ENCODE assay signal across 34 cellular contexts in the genomic region with DNA sequence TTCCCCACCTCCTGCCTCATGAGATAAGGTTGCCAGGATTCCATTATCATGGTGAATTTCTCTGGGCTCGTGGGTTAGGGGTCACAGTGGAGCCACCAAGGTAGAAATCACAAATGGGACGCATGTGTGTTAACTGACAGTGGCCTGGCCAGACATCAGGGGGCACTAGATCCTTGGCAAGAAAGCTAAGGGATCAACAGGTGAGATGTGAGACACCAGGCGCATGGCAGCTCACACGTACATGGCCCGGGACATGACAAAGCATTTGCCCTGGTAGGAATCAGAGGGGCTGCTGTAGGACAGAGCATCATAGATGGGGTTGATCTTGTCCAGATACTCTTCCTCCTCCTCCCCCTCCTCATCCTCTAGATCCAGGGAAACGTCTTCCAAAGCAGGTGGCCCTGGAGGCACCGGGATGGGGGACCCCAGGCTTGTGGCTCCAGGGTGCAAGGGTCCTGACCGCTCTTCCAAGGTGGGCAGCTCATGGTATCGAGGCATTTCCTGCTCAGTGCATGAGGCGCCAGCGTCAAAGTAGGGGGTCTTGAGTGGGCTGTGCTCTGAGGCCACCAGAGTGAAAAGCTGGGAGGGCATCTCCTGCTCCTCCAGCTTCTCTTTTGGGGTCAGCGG. TPM values are rescaled to one million over a fixed set of nuclear protein-coding genes. Genes with fewer than 3 reads are reported as not detected.
A peak's percentile ranks its signal among the peaks of the same experiment; 100 is the strongest.
DNase-seq lines count a peak whose midpoint lies in the region; ATAC-seq, FAIRE-seq and TF ChIP-seq lines count a peak whose summit lies in the region.
"Had no signal": no experiment of that assay in that cellular context is flagged by ENCODE, and none has a peak within 500 bp of the region (broad histone marks: within the 10 kb centered on the region; RNA-seq: fewer than 3 reads in every experiment).

No MANE protein-coding gene starts in this region.

- H4K20me1 ChIP-seq in H1 (replicated peaks in 1 of 2; ENCODE audit: control insufficient read depth in 1 of 2, insufficient read depth in 2 of 2, low read length in 2 of 2): no peaks in the 10 kb centered on the region

- no peak for DNase-seq in activated naive CD4-positive, alpha-beta T cell treated with anti-CD3 and anti-CD28 coated beads, Interleukin-2, amount 50 U/mL, for 72 hours (ENCODE audit: low spot score in 2 of 2)
- no peak for DNase-seq in activated naive CD4-positive, alpha-beta T cell treated with anti-CD3 and anti-CD28 coated beads, Interleukin-2, amount 50 U/mL, for 16 hours
- no peak for DNase-seq in activated CD8-positive, alpha-beta T cell treated with anti-CD3 and anti-CD28 coated beads for 36 hours
- DNase-seq in H1 (ENCODE audit: low read depth in 1 of 2, low spot score in 2 of 2): no peak
- DNase-seq in NCI-H2029 treated with DMSO at 0.1 percent for 48 hours (lab: John Stamatoyannopoulos, UW): no peak
- DNase-seq in NCI-H2081 (lab: John Stamatoyannopoulos, UW): no peak
- DNase-seq in stimulated activated CD4-positive, alpha-beta T cell treated with anti-CD3 and anti-CD28 coated beads, Interleukin-4, amount 100 ng/mL, for 4 hours: no peak
- DNase-seq: activated CD4-positive, alpha-beta T cell treated with anti-CD3 and anti-CD28 coated beads for 48 hours; central memory CD4-positive, alpha-beta T cell; dermis blood vessel endothelial cell; DMS 273 treated with DMSO at 0.1 percent for 48 hours; EL; esophagus squamous epithelium; foreskin melanocyte; heart left ventricle; kidney; midbrain; naive B cell; NCI-H146; NCI-H82; right cardiac atrium; SIG-M5; stimulated activated naive CD8-positive, alpha-beta T cell treated with anti-CD3 and anti-CD28 coated beads, Interleukin-15, Interleukin-2, amounts not matched to agents 100 U/mL and 50 U/mL, for 24 hours; T-helper 9 cell; testis had no signal

- TF ChIP-seq EP300 in H1 (IDR thresholded peaks at IDR 0.05; ENCODE audit: borderline replicate concordance in 1 of 2, low read depth in 2 of 2, low read length in 2 of 2): no peak

- no peak overlapping the region for H3K4me2 ChIP-seq in H1 (ENCODE audit: insufficient read depth in 1 of 2, low read depth in 2 of 2, low read length in 2 of 2)
- H3K4me2 ChIP-seq: smooth muscle cell had no signal

- no peak overlapping the region for H2AFZ ChIP-seq in H1 (ENCODE audit: low read length)

- intact Hi-C loops in activated CD8-positive, alpha-beta T cell treated with anti-CD3 and anti-CD28 coated beads for 36 hours (cut with micrococcal nuclease): no loop called here

- WGBS in H1 (ENCODE audit: extremely low coverage in 1 of 2, insufficient coverage in 1 of 2, insufficient read length in 1 of 2, insufficient replicate concordance in 2 of 2, low coverage in 1 of 2, low lambda C conversion rate in 2 of 2, missing lambda C conversion rate in 1 of 2), 2 experiments: 87% methylated on average over 10 of the region's 12 CpGs; no CpG with 5 or more reads in 1 of the 2 experiments

- H3K79me1 ChIP-seq in H1 (ENCODE audit: low read depth, low read length): no peaks in the 10 kb centered on the region

- H3K23ac ChIP-seq in H1 (ENCODE audit: insufficient read length): no peak overlapping the region

- peak overlapping the region; percentile 29 to 65 for H3K27ac Mint-ChIP-seq in activated naive CD4-positive, alpha-beta T cell treated with anti-CD3 and anti-CD28 coated beads, Interleukin-2, amount 50 U/mL, for 72 hours
- peak overlapping the region; percentile 89 for H3K27ac Mint-ChIP-seq in activated CD8-positive, alpha-beta T cell treated with anti-CD3 and anti-CD28 coated beads for 36 hours
- H3K27ac Mint-ChIP-seq: B cell, IgD-negative memory B cell had no signal

- no peaks in the 10 kb centered on the region for H3K4me1 ChIP-seq in H1 (replicated peaks in 1 of 4; ENCODE audit: control insufficient read depth in 3 of 4, insufficient read depth in 4 of 4, low read length in 3 of 4)
- H3K4me1 ChIP-seq: esophagus squamous epithelium, HAP-1, heart left ventricle, testis had no signal

- H3K27me3 ChIP-seq in H1 (replicated peaks in 1 of 4; ENCODE audit: control insufficient read depth in 3 of 4, extremely low read depth in 1 of 4, insufficient read depth in 3 of 4, low read length in 3 of 4): no peaks in the 10 kb centered on the region
- H3K27me3 ChIP-seq: esophagus squamous epithelium, heart left ventricle, testis had no signal

- H4K91ac ChIP-seq in H1 (replicated peaks; ENCODE audit: insufficient read length, low read length): no peak overlapping the region

- peaks cover 78% of the 10 kb centered on the region for H3K4me1 Mint-ChIP-seq in activated CD8-positive, alpha-beta T cell treated with anti-CD3 and anti-CD28 coated beads for 36 hours (ENCODE audit: low read depth)
- H3K4me1 Mint-ChIP-seq: naive B cell had no signal

- H3K27ac ChIP-seq in H1 (ENCODE audit: low read depth, low read length): no peak overlapping the region
- H3K27ac ChIP-seq: esophagus squamous epithelium, heart left ventricle, testis had no signal

- H2BK20ac ChIP-seq in H1 (ENCODE audit: low read length): no peak overlapping the region

- no peak for FAIRE-seq in H1 (lab: Jason Lieb, UNC)
- FAIRE-seq: endometrium, GM18507, kidney, RCC 7860 had no signal

- H3K4me3 Mint-ChIP-seq in activated CD8-positive, alpha-beta T cell treated with anti-CD3 and anti-CD28 coated beads for 36 hours: no peak overlapping the region
- H3K4me3 Mint-ChIP-seq: B cell, IgD-negative memory B cell, naive B cell had no signal

- H3K9me3 Mint-ChIP-seq in activated naive CD4-positive, alpha-beta T cell treated with anti-CD3 and anti-CD28 coated beads, Interleukin-2, amount 50 U/mL, for 72 hours: no peaks in the 10 kb centered on the region
- no peaks in the 10 kb centered on the region for H3K9me3 Mint-ChIP-seq in activated CD8-positive, alpha-beta T cell treated with anti-CD3 and anti-CD28 coated beads for 36 hours
- H3K9me3 Mint-ChIP-seq: IgD-negative memory B cell, naive B cell had no signal

- no peaks in the 10 kb centered on the region for H3K36me3 ChIP-seq in H1 (ENCODE audit: control insufficient read depth in 2 of 4, insufficient read depth in 4 of 4, low read length in 3 of 4)
- H3K36me3 ChIP-seq: esophagus squamous epithelium, HAP-1, heart left ventricle had no signal

- H4K5ac ChIP-seq in H1 (ENCODE audit: insufficient read length, low read depth, low read length): no peak overlapping the region

- H3K27me3 Mint-ChIP-seq in activated CD8-positive, alpha-beta T cell treated with anti-CD3 and anti-CD28 coated beads for 36 hours: no peaks in the 10 kb centered on the region
- H3K27me3 Mint-ChIP-seq: B cell, IgD-negative memory B cell, naive B cell had no signal

- H3K36me3 Mint-ChIP-seq in activated naive CD4-positive, alpha-beta T cell treated with anti-CD3 and anti-CD28 coated beads, Interleukin-2, amount 50 U/mL, for 72 hours: peaks cover 0 to 50% of the 10 kb centered on the region in 2 donors
- H3K36me3 Mint-ChIP-seq in activated CD8-positive, alpha-beta T cell treated with anti-CD3 and anti-CD28 coated beads for 36 hours (ENCODE audit: low read depth): peaks cover 63% of the 10 kb centered on the region
- H3K36me3 Mint-ChIP-seq: naive B cell had no signal

- no peak overlapping the region for H3K9ac ChIP-seq in H1 (replicated peaks in 1 of 4; ENCODE audit: extremely low read depth in 1 of 4, low read depth in 3 of 4, low read length in 3 of 4)

- no peak overlapping the region for H3K56ac ChIP-seq in H1 (replicated peaks; ENCODE audit: insufficient read length, low read depth, low read length)

- CTCF ChIA-PET in activated CD8-positive, alpha-beta T cell treated with anti-CD3 and anti-CD28 coated beads for 36 hours (lab: Charles Lee): interaction anchor here (1.1 to 2.7 kb wide), 3 partner anchors 22 to 145 kb away, joined by 3 to 9 read pairs (median 3); no protein-coding TSS in a partner anchor
- CTCF ChIA-PET in H1 (lab: Charles Lee; ENCODE audit: partially characterized antibody): interaction anchor here (0.6 kb wide), 2 partner anchors 53 to 182 kb away, joined by 3 read pairs; no protein-coding TSS in a partner anchor

- TF ChIP-seq RAD21 in H1 (IDR thresholded peaks at IDR 0.05 in 1 of 2, conservative IDR thresholded peaks at IDR 0.05 in 1 of 2; ENCODE audit: low read depth in 2 of 2, low read length in 2 of 2): peak; percentile 14 to 23; a peak in 2 of 4 replicates

- no peak overlapping the region for H2BK120ac ChIP-seq in H1 (replicated peaks; ENCODE audit: low read depth, low read length)

- H2AK5ac ChIP-seq in H1 (ENCODE audit: low read depth, low read length): no peak overlapping the region

- TF ChIP-seq CTCF in activated CD8-positive, alpha-beta T cell treated with anti-CD3 and anti-CD28 coated beads for 36 hours (IDR thresholded peaks at IDR 0.05): no peak
- TF ChIP-seq CTCF in H1 (IDR thresholded peaks at IDR 0.05; ENCODE audit: control extremely low read depth in 1 of 3, insufficient read depth in 1 of 3, low read depth in 1 of 3, low read length in 3 of 3): peak in 1 of 3 experiments; percentile 10; a peak in 1 of 4 replicates

- POLR2A ChIA-PET in activated CD8-positive, alpha-beta T cell treated with anti-CD3 and anti-CD28 coated beads for 36 hours (lab: Charles Lee): interaction anchor here (0.6 kb wide), 1 partner anchor 18 kb away, joined by 4 read pairs; no protein-coding TSS in a partner anchor
- POLR2A ChIA-PET in H1 (lab: Charles Lee; ENCODE audit: partially characterized antibody): no interaction called here

- no peak for ATAC-seq in activated naive CD4-positive, alpha-beta T cell treated with anti-CD3 and anti-CD28 coated beads, Interleukin-2, amount 50 U/mL, for 72 hours
- ATAC-seq in activated CD8-positive, alpha-beta T cell treated with anti-CD3 and anti-CD28 coated beads for 36 hours: no peak
- ATAC-seq: heart left ventricle; right cardiac atrium; stimulated activated naive CD8-positive, alpha-beta T cell treated with anti-CD3 and anti-CD28 coated beads, Interleukin-15, Interleukin-2, amounts not matched to agents 100 U/mL and 50 U/mL, for 24 hours had no signal

- H3K14ac ChIP-seq in H1 (ENCODE audit: insufficient read length): no peak overlapping the region

- no peak overlapping the region for H2BK5ac ChIP-seq in H1 (ENCODE audit: low read depth, low read length)

- H3K4ac ChIP-seq in H1 (replicated peaks; ENCODE audit: insufficient read length, low read depth, low read length): no peak overlapping the region

- no peak overlapping the region for H3K18ac ChIP-seq in H1 (ENCODE audit: extremely low read depth, low read length)

- no peak for TF ChIP-seq POLR2A in H1 (IDR thresholded peaks at IDR 0.05; ENCODE audit: control extremely low read depth in 1 of 2, low read depth in 2 of 2, low read length in 2 of 2)

- H2BK12ac ChIP-seq in H1 (ENCODE audit: low read depth, low read length): no peak overlapping the region

- H2BK15ac ChIP-seq in H1 (ENCODE audit: low read length): no peak overlapping the region

- H3K9me3 ChIP-seq in H1 (ENCODE audit: insufficient read depth in 2 of 2, low read depth in 1 of 2, low read length in 1 of 2): no peaks in the 10 kb centered on the region
- H3K9me3 ChIP-seq: esophagus squamous epithelium, HAP-1, heart left ventricle, testis had no signal

- no peak overlapping the region for H3K4me3 ChIP-seq in H1 (ENCODE audit: extremely low read depth in 1 of 4, insufficient read depth in 2 of 4, low read depth in 3 of 4, low read length in 4 of 4)
- H3K4me3 ChIP-seq: esophagus squamous epithelium, HAP-1, heart left ventricle, smooth muscle cell, testis had no signal

- no peaks in the 10 kb centered on the region for H3K23me2 ChIP-seq in H1 (ENCODE audit: low read depth, low read length)

- no peak overlapping the region for H4K8ac ChIP-seq in H1 (ENCODE audit: extremely low read depth, insufficient read depth, low read length)

- no peaks in the 10 kb centered on the region for H3K79me2 ChIP-seq in H1 (ENCODE audit: control insufficient read depth in 1 of 2, insufficient read depth in 2 of 2, low read length in 2 of 2)

RNA-seq across cellular contexts. Expression of a gene that starts 24.6 kb away (rescaled TPM):
- 100 to 1,000 TPM; 306 to 517 TPM for total RNA-seq in activated naive CD4-positive, alpha-beta T cell treated with anti-CD3 and anti-CD28 coated beads, Interleukin-2, amount 50 U/mL, for 72 hours
- 100 to 1,000 TPM; 226 to 235 TPM for total RNA-seq in activated CD8-positive, alpha-beta T cell treated with anti-CD3 and anti-CD28 coated beads for 36 hours
- not detected in 2 replicates for total RNA-seq in H1 (2021; fragmentation: NEBNext Ultra II Directional; extraction: Animal tissue kit (Norgen Biotek cat#: 25700))
- polyA plus RNA-seq in H1 (2011; rRNA removed): not detected in 2 replicates
- polyA plus RNA-seq in H1 (2011; cell fraction: cytosol; rRNA removed): not detected
- not detected for polyA plus RNA-seq in H1 (2011; cell fraction: nucleus; rRNA removed)
- polyA plus RNA-seq in H1 (2012, experiment 1 of 2): not detected in 4 replicates
- polyA plus RNA-seq in H1 (2012, experiment 2 of 2): not detected
- polyA plus RNA-seq in H1 (2013, experiment 1 of 2): not detected
- not detected for polyA plus RNA-seq in H1 (2013, experiment 2 of 2)
- not detected in 2 replicates for polyA minus RNA-seq in H1 (2011; rRNA and poly(A)+ RNA removed)
- polyA minus RNA-seq in H1 (2011; cell fraction: cytosol; rRNA and poly(A)+ RNA removed): not detected
- not detected for polyA minus RNA-seq in H1 (2011; cell fraction: nucleus; rRNA and poly(A)+ RNA removed)
- total RNA-seq: dermis blood vessel endothelial cell, NCI-H460, posterior vena cava, right cardiac atrium, testis had no signal
- polyA plus RNA-seq: heart left ventricle, right cardiac atrium had no signal

RNA-seq across cellular contexts. Expression of a gene that starts 28.5 kb away (rescaled TPM):
- 10 to 100 TPM; 31.7 to 97.9 TPM for total RNA-seq in activated naive CD4-positive, alpha-beta T cell treated with anti-CD3 and anti-CD28 coated beads, Interleukin-2, amount 50 U/mL, for 72 hours
- total RNA-seq in activated CD8-positive, alpha-beta T cell treated with anti-CD3 and anti-CD28 coated beads for 36 hours: 100 to 1,000 TPM; 142 to 147 TPM
- not detected in 2 replicates for total RNA-seq in H1 (2021; fragmentation: NEBNext Ultra II Directional; extraction: Animal tissue kit (Norgen Biotek cat#: 25700))
- polyA plus RNA-seq in H1 (2011; rRNA removed): 0.02 TPM in 1 of 2 replicates, not detected in the other
- polyA plus RNA-seq in H1 (2011; cell fraction: cytosol; rRNA removed): 0.04 TPM
- not detected for polyA plus RNA-seq in H1 (2011; cell fraction: nucleus; rRNA removed)
- polyA plus RNA-seq in H1 (2012, experiment 1 of 2): not detected in 4 replicates
- polyA plus RNA-seq in H1 (2012, experiment 2 of 2): not detected
- 0.16 TPM for polyA plus RNA-seq in H1 (2013, experiment 1 of 2)
- 0.11 TPM for polyA plus RNA-seq in H1 (2013, experiment 2 of 2)
- 0.56 TPM in 1 of 2 replicates, not detected in the other for polyA minus RNA-seq in H1 (2011; rRNA and poly(A)+ RNA removed)
- polyA minus RNA-seq in H1 (2011; cell fraction: cytosol; rRNA and poly(A)+ RNA removed): not detected
- polyA minus RNA-seq in H1 (2011; cell fraction: nucleus; rRNA and poly(A)+ RNA removed): 0.70 TPM
- total RNA-seq: dermis blood vessel endothelial cell, NCI-H460 had no signal

Comparison
In these comparisons a context has a peak if more than half of its experiments do, and no peak if none do; other contexts are left out.
1. RNA of a gene that starts 24.6 kb away (total RNA-seq): 306 to 517 TPM in activated naive CD4-positive, alpha-beta T cell treated with anti-CD3 and anti-CD28 coated beads, Interleukin-2, amount 50 U/mL, for 72 hours and 226 to 235 TPM in activated CD8-positive, alpha-beta T cell treated with anti-CD3 and anti-CD28 coated beads for 36 hours; not detected in H1; every median in the first group is over 100 times any median in the second.
2. RNA of a gene that starts 28.5 kb away (total RNA-seq): 142 to 147 TPM in activated CD8-positive, alpha-beta T cell treated with anti-CD3 and anti-CD28 coated beads for 36 hours and 31.7 to 97.9 TPM in activated naive CD4-positive, alpha-beta T cell treated with anti-CD3 and anti-CD28 coated beads, Interleukin-2, amount 50 U/mL, for 72 hours; not detected in H1; every median in the first group is over 10 times any median in the second.